ENCODE assay signal across 17 cellular contexts in genomic region chr15:85036716-85037115, GRCh38. TPM values are rescaled to one million over a fixed set of nuclear protein-coding genes. Genes with fewer than 3 reads are reported as not detected.
DNase-seq lines count a peak whose midpoint lies in the region; ATAC-seq and TF ChIP-seq lines count a peak whose summit lies in the region.
"Had no signal": no experiment of that assay in that cellular context is flagged by ENCODE, and none has a peak within 500 bp of the region (broad histone marks: within the 10 kb centered on the region; RNA-seq: fewer than 3 reads in every experiment).

No MANE protein-coding gene starts in this region.

- intact Hi-C loops in activated CD8-positive, alpha-beta T cell treated with anti-CD3 and anti-CD28 coated beads for 36 hours (cut with micrococcal nuclease) = no loop called here

- no peak for TF ChIP-seq CTCF in activated CD8-positive, alpha-beta T cell treated with anti-CD3 and anti-CD28 coated beads for 36 hours (IDR thresholded peaks at IDR 0.05)
- TF ChIP-seq CTCF in NB4 (IDR thresholded peaks at IDR 0.05; ENCODE audit: low read depth, low read length) = no peak

- no peak overlapping the region for H3K4me3 Mint-ChIP-seq in activated CD8-positive, alpha-beta T cell treated with anti-CD3 and anti-CD28 coated beads, Interleukin-2, amount 10 ng/mL, durations not matched to agents 7 days and 5 days
- H3K4me3 Mint-ChIP-seq in activated CD8-positive, alpha-beta T cell treated with anti-CD3 and anti-CD28 coated beads for 36 hours = no peak overlapping the region
- H3K4me3 Mint-ChIP-seq: CD8-positive, alpha-beta T cell had no signal

- no peak for ATAC-seq in activated CD8-positive, alpha-beta T cell treated with anti-CD3 and anti-CD28 coated beads, Interleukin-2, amount 10 ng/mL, durations not matched to agents 7 days and 5 days
- ATAC-seq in activated CD8-positive, alpha-beta T cell treated with anti-CD3 and anti-CD28 coated beads for 36 hours = no peak
- ATAC-seq in GM18873 (IDR thresholded peaks at IDR 0.05; ENCODE audit: low FRiP score, unreplicated experiment) = no peak
- ATAC-seq: CD8-positive, alpha-beta T cell; HCT116; Panc1 had no signal

- POLR2A ChIA-PET in activated CD8-positive, alpha-beta T cell treated with anti-CD3 and anti-CD28 coated beads, Interleukin-2, amount 10 ng/mL, durations not matched to agents 7 days and 5 days (lab: Charles Lee) = no interaction called here
- POLR2A ChIA-PET in activated CD8-positive, alpha-beta T cell treated with anti-CD3 and anti-CD28 coated beads for 36 hours (lab: Charles Lee) = no interaction called here

- DNase-seq in activated CD8-positive, alpha-beta T cell treated with anti-CD3 and anti-CD28 coated beads, Interleukin-2, amount 10 ng/mL, durations not matched to agents 7 days and 5 days = no peak
- DNase-seq in activated CD8-positive, alpha-beta T cell treated with anti-CD3 and anti-CD28 coated beads for 36 hours = no peak
- DNase-seq in NB4 (ENCODE audit: low read depth) (peak; percentile 53), globus pallidus (ENCODE audit: low spot score) (peak; percentile 63), substantia nigra (lab: John Stamatoyannopoulos, UW) (peak in 9 of 49 donors; percentile 17 to 39 (median 22)), HUDEP-2 (lab: John Stamatoyannopoulos, UW; ENCODE audit: unreplicated experiment in 76 of 76) (no peak), HuH-7.5 (ENCODE audit: low spot score) (no peak)
- DNase-seq: activated naive CD4-positive, alpha-beta T cell treated with Interleukin-2 at 50 U/mL for 16 hours; CD8-positive, alpha-beta T cell; mammary epithelial cell; NCI-H748 treated with DMSO at 0.1 percent for 48 hours; retina; stimulated activated CD4-positive, alpha-beta T cell treated with anti-CD3 and anti-CD28 coated beads, Interleukin-1b, Interleukin-23, amount 100 ng/mL, for 48 hours; testis had no signal

- H3K27ac ChIP-seq in substantia nigra (ENCODE audit: low read depth, low read length, poor library complexity, severe bottlenecking) = peak overlapping the region; percentile 45
- H3K27ac ChIP-seq: testis had no signal

- H3K36me3 Mint-ChIP-seq in activated CD8-positive, alpha-beta T cell treated with anti-CD3 and anti-CD28 coated beads, Interleukin-2, amount 10 ng/mL, durations not matched to agents 7 days and 5 days (ENCODE audit: low read depth) = no peaks in the 10 kb centered on the region
- H3K36me3 Mint-ChIP-seq in activated CD8-positive, alpha-beta T cell treated with anti-CD3 and anti-CD28 coated beads for 36 hours (ENCODE audit: low read depth) = no peaks in the 10 kb centered on the region
- H3K36me3 Mint-ChIP-seq: CD8-positive, alpha-beta T cell had no signal

- CTCF ChIA-PET in activated CD8-positive, alpha-beta T cell treated with anti-CD3 and anti-CD28 coated beads, Interleukin-2, amount 10 ng/mL, durations not matched to agents 7 days and 5 days (lab: Charles Lee) = interaction anchor here (0.6 to 2.6 kb wide), 2 partner anchors 8 to 48 kb away, joined by 3 to 6 read pairs; no protein-coding TSS in a partner anchor
- CTCF ChIA-PET in activated CD8-positive, alpha-beta T cell treated with anti-CD3 and anti-CD28 coated beads for 36 hours (lab: Charles Lee) = no interaction called here

- no peak for TF ChIP-seq POLR2A in NB4 (IDR thresholded peaks at IDR 0.05; ENCODE audit: extremely low read depth, insufficient read length)

- no peak overlapping the region for H3K4me3 ChIP-seq in NB4 (ENCODE audit: low read depth, low read length)
- H3K4me3 ChIP-seq: testis had no signal

- H3K27ac Mint-ChIP-seq in activated CD8-positive, alpha-beta T cell treated with anti-CD3 and anti-CD28 coated beads, Interleukin-2, amount 10 ng/mL, durations not matched to agents 7 days and 5 days = peak overlapping the region; percentile 28
- no peak overlapping the region for H3K27ac Mint-ChIP-seq in activated CD8-positive, alpha-beta T cell treated with anti-CD3 and anti-CD28 coated beads for 36 hours
- H3K27ac Mint-ChIP-seq: CD8-positive, alpha-beta T cell had no signal

- H3K9me3 Mint-ChIP-seq in activated CD8-positive, alpha-beta T cell treated with anti-CD3 and anti-CD28 coated beads, Interleukin-2, amount 10 ng/mL, durations not matched to agents 7 days and 5 days (ENCODE audit: insufficient read depth) = no peaks in the 10 kb centered on the region
- no peaks in the 10 kb centered on the region for H3K9me3 Mint-ChIP-seq in activated CD8-positive, alpha-beta T cell treated with anti-CD3 and anti-CD28 coated beads for 36 hours
- H3K9me3 Mint-ChIP-seq: CD8-positive, alpha-beta T cell had no signal

- peaks cover 25% of the 10 kb centered on the region for H3K4me1 Mint-ChIP-seq in activated CD8-positive, alpha-beta T cell treated with anti-CD3 and anti-CD28 coated beads, Interleukin-2, amount 10 ng/mL, durations not matched to agents 7 days and 5 days (ENCODE audit: low read depth)
- peaks cover 19% of the 10 kb centered on the region for H3K4me1 Mint-ChIP-seq in activated CD8-positive, alpha-beta T cell treated with anti-CD3 and anti-CD28 coated beads for 36 hours (ENCODE audit: low read depth)

- no peaks in the 10 kb centered on the region for H3K27me3 Mint-ChIP-seq in activated CD8-positive, alpha-beta T cell treated with anti-CD3 and anti-CD28 coated beads, Interleukin-2, amount 10 ng/mL, durations not matched to agents 7 days and 5 days (ENCODE audit: low read depth)
- no peaks in the 10 kb centered on the region for H3K27me3 Mint-ChIP-seq in activated CD8-positive, alpha-beta T cell treated with anti-CD3 and anti-CD28 coated beads for 36 hours

RNA-seq across cellular contexts. Expression of gene PDE8A, which starts 55.1 kb away (rescaled TPM):
- 10 to 100 TPM; 12.6 to 12.8 TPM for total RNA-seq in activated CD8-positive, alpha-beta T cell treated with anti-CD3 and anti-CD28 coated beads, Interleukin-2, amount 10 ng/mL, durations not matched to agents 7 days and 5 days
- total RNA-seq in activated CD8-positive, alpha-beta T cell treated with anti-CD3 and anti-CD28 coated beads for 36 hours = 10 to 100 TPM; 23.2 to 24.4 TPM

Comparison
In these comparisons a context has a peak if more than half of its experiments do, and no peak if none do; other contexts are left out.
1. DNase-seq: peak in NB4 (single experiment) and globus pallidus (single experiment); none in activated CD8-positive, alpha-beta T cell treated with anti-CD3 and anti-CD28 coated beads, Interleukin-2, amount 10 ng/mL, durations not matched to agents 7 days and 5 days (single experiment), activated CD8-positive, alpha-beta T cell treated with anti-CD3 and anti-CD28 coated beads for 36 hours (single experiment), HUDEP-2 (0 of 76) and HuH-7.5 (single experiment).